8 cellular contexts compared by ENCODE assay signal in genomic region chr1:202349263-202349928, GRCh38. TPM values are rescaled to one million over a fixed set of nuclear protein-coding genes. Genes with fewer than 3 reads are reported as not detected.
A peak's percentile ranks its signal among the peaks of the same experiment; 100 is the strongest.
DNase-seq lines count a peak whose midpoint lies in the region; ATAC-seq and TF ChIP-seq lines count a peak whose summit lies in the region.

No MANE protein-coding gene starts in this region.

- H4K20me1 ChIP-seq in BLaER1: no peaks in the 10 kb centered on the region
- H4K20me1 ChIP-seq in H9 (ENCODE audit: control insufficient read depth, insufficient read depth, insufficient read length): no peaks in the 10 kb centered on the region

- TF ChIP-seq CTCF in H9 (conservative IDR thresholded peaks at IDR 0.05) (no peak), cardiac fibroblast (IDR thresholded peaks at IDR 0.05; ENCODE audit: low read depth, low read length) (no peak)

- H3K36me3 Mint-ChIP-seq in H9 (ENCODE audit: insufficient read depth in 1 of 3, low read depth in 3 of 3): no peaks in the 10 kb centered on the region
- H3K36me3 Mint-ChIP-seq in stimulated activated naive CD8-positive, alpha-beta T cell treated with anti-CD3 and anti-CD28 coated beads, Interleukin-15, Interleukin-2, amounts not matched to agents 100 ng/mL and 50 ng/mL, for 24 hours (ENCODE audit: low read depth): no peaks in the 10 kb centered on the region

- H3K9me3 ChIP-seq in BLaER1 (no peaks in the 10 kb centered on the region), H9 (ENCODE audit: control insufficient read depth, low read depth, low read length) (no peaks in the 10 kb centered on the region)

- H3K36me3 ChIP-seq in BLaER1: no peaks in the 10 kb centered on the region

- no peak overlapping the region for H3T11ph ChIP-seq in H9 (ENCODE audit: low read length)

- no peak overlapping the region for H4K91ac ChIP-seq in H9 (ENCODE audit: insufficient read length, low read depth, low read length)

- H3K27me3 ChIP-seq in BLaER1 (no peaks in the 10 kb centered on the region), H9 (ENCODE audit: insufficient read depth, low read length) (no peaks in the 10 kb centered on the region)

- H4K8ac ChIP-seq in H9 (replicated peaks; ENCODE audit: insufficient read length, low read depth, low read length): no peak overlapping the region

- H3K27ac ChIP-seq in BLaER1 (peak overlapping the region; percentile 74), H9 (ENCODE audit: insufficient read length, low read depth, low read length) (no peak overlapping the region)

- H3K23ac ChIP-seq in H9 (ENCODE audit: insufficient read length, low read depth, low read length): no peak overlapping the region

- H3K23me2 ChIP-seq in H9 (ENCODE audit: insufficient read length, low read depth, low read length, poor library complexity, severe bottlenecking): peaks cover 6% of the 10 kb centered on the region

- H2AK5ac ChIP-seq in H9 (ENCODE audit: insufficient read length, low read length): no peak overlapping the region

- H3K27ac Mint-ChIP-seq in H9: peak overlapping the region in 1 of 3 experiments; percentile 31; a peak in 1 of 7 replicates
- H3K27ac Mint-ChIP-seq in stimulated activated naive CD8-positive, alpha-beta T cell treated with anti-CD3 and anti-CD28 coated beads, Interleukin-15, Interleukin-2, amounts not matched to agents 100 ng/mL and 50 ng/mL, for 24 hours: peak overlapping the region; percentile 77

- H2BK5ac ChIP-seq in H9 (ENCODE audit: insufficient read length, low read length): no peak overlapping the region

- peaks cover 21% of the 10 kb centered on the region for H3K4me1 ChIP-seq in BLaER1
- H3K4me1 ChIP-seq in H9 (ENCODE audit: insufficient read depth, low read length): no peaks in the 10 kb centered on the region

- H3K18ac ChIP-seq in H9 (ENCODE audit: insufficient read length, low read depth, low read length): peak overlapping the region; percentile 31

- no peaks in the 10 kb centered on the region for H3K9me3 Mint-ChIP-seq in H9
- no peaks in the 10 kb centered on the region for H3K9me3 Mint-ChIP-seq in stimulated activated naive CD8-positive, alpha-beta T cell treated with anti-CD3 and anti-CD28 coated beads, Interleukin-15, Interleukin-2, amounts not matched to agents 100 ng/mL and 50 ng/mL, for 24 hours

- no CpG with 5 or more reads among the region's 10 CpGs for WGBS in H9 (ENCODE audit: extremely low coverage, insufficient read length, low lambda C conversion rate)

- no peak overlapping the region for H2BK12ac ChIP-seq in H9 (ENCODE audit: insufficient read length, low read depth, low read length)

- H2BK15ac ChIP-seq in H9 (ENCODE audit: low read depth, low read length): no peak overlapping the region

- H3K4me3 Mint-ChIP-seq in H9: peak overlapping the region; percentile 95
- H3K4me3 Mint-ChIP-seq in stimulated activated naive CD8-positive, alpha-beta T cell treated with anti-CD3 and anti-CD28 coated beads, Interleukin-15, Interleukin-2, amounts not matched to agents 100 ng/mL and 50 ng/mL, for 24 hours: peak overlapping the region; percentile 92

- no peak overlapping the region for H2BK120ac ChIP-seq in H9 (ENCODE audit: low read depth, low read length, poor library complexity, severe bottlenecking)

- H3K9ac ChIP-seq in BLaER1: peak overlapping the region; percentile 87
- peak overlapping the region; percentile 41 for H3K9ac ChIP-seq in H9 (ENCODE audit: extremely low read depth, insufficient read length, low read length)

- H3K4me2 ChIP-seq in BLaER1: peak overlapping the region; percentile 96
- H3K4me2 ChIP-seq in H9 (ENCODE audit: insufficient read depth, insufficient read length, low read length): peak overlapping the region; percentile 85

- H3K14ac ChIP-seq in H9 (ENCODE audit: insufficient read depth, low read length): peak overlapping the region; percentile 28; the same call in 1 of the 2 replicates

- no peak for ATAC-seq in GM18498 (IDR thresholded peaks at IDR 0.05; ENCODE audit: unreplicated experiment)

- no peak overlapping the region for H3K4ac ChIP-seq in H9 (ENCODE audit: low read depth, low read length)

- H3K79me2 ChIP-seq in H9 (ENCODE audit: insufficient read depth, low read length): peaks cover 3% of the 10 kb centered on the region; the same call in 1 of the 2 replicates

- no peaks in the 10 kb centered on the region for H3K79me1 ChIP-seq in H9 (ENCODE audit: insufficient read depth, low read depth, low read length, poor library complexity, severe bottlenecking)

- H2AFZ ChIP-seq in H9 (ENCODE audit: low read length): no peak overlapping the region

- H3K27me3 Mint-ChIP-seq in H9 (ENCODE audit: low read depth): no peaks in the 10 kb centered on the region; the same call in 1 of the 2 replicates
- no peaks in the 10 kb centered on the region for H3K27me3 Mint-ChIP-seq in stimulated activated naive CD8-positive, alpha-beta T cell treated with anti-CD3 and anti-CD28 coated beads, Interleukin-15, Interleukin-2, amounts not matched to agents 100 ng/mL and 50 ng/mL, for 24 hours

- H4K5ac ChIP-seq in H9 (ENCODE audit: insufficient read length, low read depth, low read length): no peak overlapping the region

- peak overlapping the region; percentile 95 for H3K4me3 ChIP-seq in BLaER1
- peak overlapping the region; percentile 97 for H3K4me3 ChIP-seq in cardiac fibroblast (replicated peaks in 1 of 2; ENCODE audit: low read depth in 2 of 2, low read length in 2 of 2)

- no peak for DNase-seq in H9
- peak; percentile 28 for DNase-seq in OCI-M2 (lab: John Stamatoyannopoulos, UW; ENCODE audit: unreplicated experiment)
- peak; percentile 73 to 89 for DNase-seq in cardiac fibroblast (ENCODE audit: low read depth in 2 of 2)
- DNase-seq in kidney glomerular epithelial cell (lab: John Stamatoyannopoulos, UW): peak; percentile 50
- no peak for DNase-seq in central memory CD4-positive, alpha-beta T cell

- H3K4me1 Mint-ChIP-seq in H9: peaks cover 20 to 24% of the 10 kb centered on the region in 2 experiments
- H3K4me1 Mint-ChIP-seq in stimulated activated naive CD8-positive, alpha-beta T cell treated with anti-CD3 and anti-CD28 coated beads, Interleukin-15, Interleukin-2, amounts not matched to agents 100 ng/mL and 50 ng/mL, for 24 hours (ENCODE audit: low read depth): peaks cover 35% of the 10 kb centered on the region

- no peak overlapping the region for H2BK20ac ChIP-seq in H9 (ENCODE audit: low read depth, low read length, poor library complexity, severe bottlenecking)

- H3K56ac ChIP-seq in H9 (ENCODE audit: insufficient read length, low read depth, low read length): no peak overlapping the region

RNA-seq across cellular contexts. Expression of gene PPP1R12B, which starts 0.9 kb away (rescaled TPM):
- total RNA-seq in H9 (2021): 8.1 and 12.9 TPM in 2 replicates

RNA-seq across cellular contexts. Expression of gene UBE2T, which starts 7.7 kb away (rescaled TPM):
- 50.9 and 56.0 TPM in 2 replicates for total RNA-seq in H9 (2021)

Comparison
In these comparisons a context has a peak if more than half of its experiments do, and no peak if none do; other contexts are left out.
1. DNase-seq: peak in OCI-M2 (single experiment), cardiac fibroblast (2 of 2) and kidney glomerular epithelial cell (single experiment); none in H9 (single experiment) and central memory CD4-positive, alpha-beta T cell (single experiment).